In the genomic region with DNA sequence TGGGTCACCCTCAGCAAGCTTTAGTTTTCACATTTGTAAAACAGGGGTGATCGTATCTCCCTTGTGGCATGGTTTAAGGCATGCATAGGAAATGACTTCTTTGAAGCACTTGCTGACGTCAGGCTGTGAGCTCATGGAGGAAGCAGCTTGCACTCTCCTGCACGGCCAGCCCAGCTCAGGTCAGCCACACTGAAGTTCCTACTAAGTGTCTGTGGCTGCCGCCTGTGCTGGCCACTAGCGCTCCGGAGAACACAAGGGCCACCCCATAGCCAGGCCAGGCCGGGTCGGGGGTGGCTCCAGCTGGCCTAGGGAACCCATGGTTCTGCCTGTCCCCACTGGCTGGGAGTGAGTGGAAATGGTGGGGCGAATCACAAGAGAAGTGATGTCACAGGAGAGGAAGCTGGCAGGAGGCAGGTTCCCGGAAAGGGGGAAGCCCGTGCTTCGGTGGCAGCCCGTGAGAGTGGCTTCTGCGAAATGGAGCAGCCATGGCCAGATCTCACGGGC, we compare ENCODE assay signal across 1 cellular context.
TF ChIP-seq lines count a peak whose summit lies in the region.

No MANE protein-coding gene starts in this region.

TF ChIP-seq in HepG2, 621 proteins besides CTCF, POLR2A, EP300 and RAD21:
- no peak for TF ChIP-seq SP140L (CRISPR knock-in tag; IDR thresholded peaks at IDR 0.05; ENCODE audit: borderline replicate concordance)
- no peak for TF ChIP-seq ZNF747 (CRISPR knock-in tag; IDR thresholded peaks at IDR 0.05; ENCODE audit: borderline replicate concordance)
- no peak for TF ChIP-seq ZNF839 (CRISPR knock-in tag; IDR thresholded peaks at IDR 0.05; ENCODE audit: borderline replicate concordance)
- no peak for TF ChIP-seq MED13 (CRISPR knock-in tag; IDR thresholded peaks at IDR 0.05)
- no peak for TF ChIP-seq SATB2 (CRISPR knock-in tag; IDR thresholded peaks at IDR 0.05)
- TF ChIP-seq ISX (CRISPR knock-in tag; conservative IDR thresholded peaks at IDR 0.05), result no peak
- TF ChIP-seq ZNF296 (CRISPR knock-in tag; conservative IDR thresholded peaks at IDR 0.05), result no peak
- TF ChIP-seq, protein P1, sequence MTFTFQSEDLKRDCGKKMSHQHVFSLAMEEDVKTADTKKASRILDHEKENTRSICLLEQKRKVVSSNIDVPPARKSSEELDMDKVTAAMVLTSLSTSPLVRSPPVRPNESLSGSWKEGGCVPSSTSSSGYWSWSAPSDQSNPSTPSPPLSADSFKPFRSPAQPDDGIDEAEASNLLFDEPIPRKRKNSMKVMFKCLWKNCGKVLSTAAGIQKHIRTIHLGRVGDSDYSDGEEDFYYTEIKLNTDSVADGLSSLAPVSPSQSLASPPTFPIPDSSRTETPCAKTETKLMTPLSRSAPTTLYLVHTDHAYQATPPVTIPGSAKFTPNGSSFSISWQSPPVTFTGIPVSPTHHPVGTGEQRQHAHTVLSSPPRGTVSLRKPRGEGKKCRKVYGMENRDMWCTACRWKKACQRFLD (CRISPR knock-in tag; IDR thresholded peaks at IDR 0.05; ENCODE audit: borderline replicate concordance), result no peak
